1 cellular context compared by ENCODE assay signal in genomic region chr5:143547342-143547741, GRCh38.
A peak's percentile ranks its signal among the peaks of the same experiment; 100 is the strongest.
TF ChIP-seq lines count a peak whose summit lies in the region.

No MANE protein-coding gene starts in this region.

TF ChIP-seq in HepG2, 621 proteins besides CTCF, POLR2A, EP300 and RAD21 (continued from another document and continues in another):
- TF ChIP-seq THAP9 (CRISPR knock-in tag; IDR thresholded peaks at IDR 0.05; ENCODE audit: borderline replicate concordance) (no peak), ZNF350 (CRISPR knock-in tag; IDR thresholded peaks at IDR 0.05; ENCODE audit: borderline replicate concordance, low read depth) (no peak), ZNF772 (CRISPR knock-in tag; IDR thresholded peaks at IDR 0.05) (no peak), CHCHD3 (CRISPR knock-in tag; IDR thresholded peaks at IDR 0.05) (no peak), GZF1 (CRISPR knock-in tag; IDR thresholded peaks at IDR 0.05) (no peak), ZKSCAN5 (CRISPR knock-in tag; IDR thresholded peaks at IDR 0.05) (peak; percentile 71; the same call in 1 of the 2 replicates), RCOR2 (CRISPR knock-in tag; IDR thresholded peaks at IDR 0.05) (peak; percentile 95), PREB (CRISPR knock-in tag; IDR thresholded peaks at IDR 0.05) (no peak), SMAD1 (CRISPR knock-in tag; IDR thresholded peaks at IDR 0.05; ENCODE audit: borderline replicate concordance, low read depth) (no peak), CREB3 (CRISPR knock-in tag; IDR thresholded peaks at IDR 0.05) (no peak), FOSL1 (CRISPR knock-in tag; IDR thresholded peaks at IDR 0.05; ENCODE audit: borderline replicate concordance) (no peak), PHF5A (CRISPR knock-in tag; IDR thresholded peaks at IDR 0.05; ENCODE audit: low read depth, unreplicated experiment) (peak; percentile 76), SATB2 (CRISPR knock-in tag; IDR thresholded peaks at IDR 0.05) (no peak), ZNF232 (CRISPR knock-in tag; IDR thresholded peaks at IDR 0.05; ENCODE audit: borderline replicate concordance) (no peak), PLRG1 (conservative IDR thresholded peaks at IDR 0.05) (no peak), ZBTB21 (CRISPR knock-in tag; IDR thresholded peaks at IDR 0.05) (no peak), SMARCC2 (IDR thresholded peaks at IDR 0.05) (no peak), SRF (IDR thresholded peaks at IDR 0.05; ENCODE audit: low read depth, low read length) (no peak), USF2 (IDR thresholded peaks at IDR 0.05; ENCODE audit: low read depth, low read length) (no peak), USF2 (CRISPR knock-in tag; IDR thresholded peaks at IDR 0.05; ENCODE audit: borderline replicate concordance) (no peak), SRSF9 (IDR thresholded peaks at IDR 0.05; ENCODE audit: borderline replicate concordance, insufficient read depth, low read depth, low read length, poor library complexity, severe bottlenecking) (no peak), ZKSCAN8 (CRISPR knock-in tag; IDR thresholded peaks at IDR 0.05; ENCODE audit: borderline replicate concordance) (peak; percentile 97), ELF4 (CRISPR knock-in tag; IDR thresholded peaks at IDR 0.05; ENCODE audit: borderline replicate concordance) (no peak), ZNF597 (CRISPR knock-in tag; IDR thresholded peaks at IDR 0.05) (no peak), TRAFD1 (CRISPR knock-in tag; IDR thresholded peaks at IDR 0.05; ENCODE audit: borderline replicate concordance) (no peak), NFE2L1 (CRISPR knock-in tag; IDR thresholded peaks at IDR 0.05; ENCODE audit: borderline replicate concordance) (no peak), MTA1 (CRISPR knock-in tag; IDR thresholded peaks at IDR 0.05; ENCODE audit: borderline replicate concordance) (no peak), ZNF333 (CRISPR knock-in tag; IDR thresholded peaks at IDR 0.05; ENCODE audit: borderline replicate concordance) (no peak), ZSCAN5A (CRISPR knock-in tag; IDR thresholded peaks at IDR 0.05; ENCODE audit: borderline replicate concordance) (no peak), BHLHE40 (IDR thresholded peaks at IDR 0.05; ENCODE audit: low read length) (no peak), ZNF589 (CRISPR knock-in tag; conservative IDR thresholded peaks at IDR 0.05) (no peak), MAFG (CRISPR knock-in tag; IDR thresholded peaks at IDR 0.05) (no peak)
- TF ChIP-seq, protein P1, sequence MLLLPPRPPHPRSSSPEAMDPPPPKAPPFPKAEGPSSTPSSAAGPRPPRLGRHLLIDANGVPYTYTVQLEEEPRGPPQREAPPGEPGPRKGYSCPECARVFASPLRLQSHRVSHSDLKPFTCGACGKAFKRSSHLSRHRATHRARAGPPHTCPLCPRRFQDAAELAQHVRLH (CRISPR knock-in tag; IDR thresholded peaks at IDR 0.05; ENCODE audit: borderline replicate concordance, low read depth) = no peak
- TF ChIP-seq, protein P2, sequence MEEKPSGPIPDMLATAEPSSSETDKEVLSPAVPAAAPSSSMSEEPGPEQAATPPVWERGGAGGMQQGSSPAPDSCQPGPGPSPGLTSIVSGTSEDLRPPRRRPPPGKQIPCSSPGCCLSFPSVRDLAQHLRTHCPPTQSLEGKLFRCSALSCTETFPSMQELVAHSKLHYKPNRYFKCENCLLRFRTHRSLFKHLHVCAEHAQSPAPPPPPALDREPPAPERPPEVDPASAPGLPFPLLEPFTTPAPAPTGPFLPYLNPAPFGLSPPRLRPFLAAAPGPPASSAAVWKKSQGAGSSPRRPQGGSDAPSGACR (CRISPR knock-in tag; IDR thresholded peaks at IDR 0.05) = no peak
- TF ChIP-seq, protein P3, sequence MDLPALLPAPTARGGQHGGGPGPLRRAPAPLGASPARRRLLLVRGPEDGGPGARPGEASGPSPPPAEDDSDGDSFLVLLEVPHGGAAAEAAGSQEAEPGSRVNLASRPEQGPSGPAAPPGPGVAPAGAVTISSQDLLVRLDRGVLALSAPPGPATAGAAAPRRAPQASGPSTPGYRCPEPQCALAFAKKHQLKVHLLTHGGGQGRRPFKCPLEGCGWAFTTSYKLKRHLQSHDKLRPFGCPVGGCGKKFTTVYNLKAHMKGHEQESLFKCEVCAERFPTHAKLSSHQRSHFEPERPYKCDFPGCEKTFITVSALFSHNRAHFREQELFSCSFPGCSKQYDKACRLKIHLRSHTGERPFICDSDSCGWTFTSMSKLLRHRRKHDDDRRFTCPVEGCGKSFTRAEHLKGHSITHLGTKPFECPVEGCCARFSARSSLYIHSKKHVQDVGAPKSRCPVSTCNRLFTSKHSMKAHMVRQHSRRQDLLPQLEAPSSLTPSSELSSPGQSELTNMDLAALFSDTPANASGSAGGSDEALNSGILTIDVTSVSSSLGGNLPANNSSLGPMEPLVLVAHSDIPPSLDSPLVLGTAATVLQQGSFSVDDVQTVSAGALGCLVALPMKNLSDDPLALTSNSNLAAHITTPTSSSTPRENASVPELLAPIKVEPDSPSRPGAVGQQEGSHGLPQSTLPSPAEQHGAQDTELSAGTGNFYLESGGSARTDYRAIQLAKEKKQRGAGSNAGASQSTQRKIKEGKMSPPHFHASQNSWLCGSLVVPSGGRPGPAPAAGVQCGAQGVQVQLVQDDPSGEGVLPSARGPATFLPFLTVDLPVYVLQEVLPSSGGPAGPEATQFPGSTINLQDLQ (CRISPR knock-in tag; IDR thresholded peaks at IDR 0.05) = no peak
- TF ChIP-seq, protein P4, sequence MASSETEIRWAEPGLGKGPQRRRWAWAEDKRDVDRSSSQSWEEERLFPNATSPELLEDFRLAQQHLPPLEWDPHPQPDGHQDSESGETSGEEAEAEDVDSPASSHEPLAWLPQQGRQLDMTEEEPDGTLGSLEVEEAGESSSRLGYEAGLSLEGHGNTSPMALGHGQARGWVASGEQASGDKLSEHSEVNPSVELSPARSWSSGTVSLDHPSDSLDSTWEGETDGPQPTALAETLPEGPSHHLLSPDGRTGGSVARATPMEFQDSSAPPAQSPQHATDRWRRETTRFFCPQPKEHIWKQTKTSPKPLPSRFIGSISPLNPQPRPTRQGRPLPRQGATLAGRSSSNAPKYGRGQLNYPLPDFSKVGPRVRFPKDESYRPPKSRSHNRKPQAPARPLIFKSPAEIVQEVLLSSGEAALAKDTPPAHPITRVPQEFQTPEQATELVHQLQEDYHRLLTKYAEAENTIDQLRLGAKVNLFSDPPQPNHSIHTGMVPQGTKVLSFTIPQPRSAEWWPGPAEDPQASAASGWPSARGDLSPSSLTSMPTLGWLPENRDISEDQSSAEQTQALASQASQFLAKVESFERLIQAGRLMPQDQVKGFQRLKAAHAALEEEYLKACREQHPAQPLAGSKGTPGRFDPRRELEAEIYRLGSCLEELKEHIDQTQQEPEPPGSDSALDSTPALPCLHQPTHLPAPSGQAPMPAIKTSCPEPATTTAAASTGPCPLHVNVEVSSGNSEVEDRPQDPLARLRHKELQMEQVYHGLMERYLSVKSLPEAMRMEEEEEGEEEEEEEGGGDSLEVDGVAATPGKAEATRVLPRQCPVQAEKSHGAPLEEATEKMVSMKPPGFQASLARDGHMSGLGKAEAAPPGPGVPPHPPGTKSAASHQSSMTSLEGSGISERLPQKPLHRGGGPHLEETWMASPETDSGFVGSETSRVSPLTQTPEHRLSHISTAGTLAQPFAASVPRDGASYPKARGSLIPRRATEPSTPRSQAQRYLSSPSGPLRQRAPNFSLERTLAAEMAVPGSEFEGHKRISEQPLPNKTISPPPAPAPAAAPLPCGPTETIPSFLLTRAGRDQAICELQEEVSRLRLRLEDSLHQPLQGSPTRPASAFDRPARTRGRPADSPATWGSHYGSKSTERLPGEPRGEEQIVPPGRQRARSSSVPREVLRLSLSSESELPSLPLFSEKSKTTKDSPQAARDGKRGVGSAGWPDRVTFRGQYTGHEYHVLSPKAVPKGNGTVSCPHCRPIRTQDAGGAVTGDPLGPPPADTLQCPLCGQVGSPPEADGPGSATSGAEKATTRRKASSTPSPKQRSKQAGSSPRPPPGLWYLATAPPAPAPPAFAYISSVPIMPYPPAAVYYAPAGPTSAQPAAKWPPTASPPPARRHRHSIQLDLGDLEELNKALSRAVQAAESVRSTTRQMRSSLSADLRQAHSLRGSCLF (CRISPR knock-in tag; IDR thresholded peaks at IDR 0.05; ENCODE audit: borderline replicate concordance) = no peak
- TF ChIP-seq, protein P5, sequence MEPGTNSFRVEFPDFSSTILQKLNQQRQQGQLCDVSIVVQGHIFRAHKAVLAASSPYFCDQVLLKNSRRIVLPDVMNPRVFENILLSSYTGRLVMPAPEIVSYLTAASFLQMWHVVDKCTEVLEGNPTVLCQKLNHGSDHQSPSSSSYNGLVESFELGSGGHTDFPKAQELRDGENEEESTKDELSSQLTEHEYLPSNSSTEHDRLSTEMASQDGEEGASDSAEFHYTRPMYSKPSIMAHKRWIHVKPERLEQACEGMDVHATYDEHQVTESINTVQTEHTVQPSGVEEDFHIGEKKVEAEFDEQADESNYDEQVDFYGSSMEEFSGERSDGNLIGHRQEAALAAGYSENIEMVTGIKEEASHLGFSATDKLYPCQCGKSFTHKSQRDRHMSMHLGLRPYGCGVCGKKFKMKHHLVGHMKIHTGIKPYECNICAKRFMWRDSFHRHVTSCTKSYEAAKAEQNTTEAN (CRISPR knock-in tag; conservative IDR thresholded peaks at IDR 0.05) = peak; percentile 100
